ENCODE assay signal across 8 cellular contexts in the genomic region with DNA sequence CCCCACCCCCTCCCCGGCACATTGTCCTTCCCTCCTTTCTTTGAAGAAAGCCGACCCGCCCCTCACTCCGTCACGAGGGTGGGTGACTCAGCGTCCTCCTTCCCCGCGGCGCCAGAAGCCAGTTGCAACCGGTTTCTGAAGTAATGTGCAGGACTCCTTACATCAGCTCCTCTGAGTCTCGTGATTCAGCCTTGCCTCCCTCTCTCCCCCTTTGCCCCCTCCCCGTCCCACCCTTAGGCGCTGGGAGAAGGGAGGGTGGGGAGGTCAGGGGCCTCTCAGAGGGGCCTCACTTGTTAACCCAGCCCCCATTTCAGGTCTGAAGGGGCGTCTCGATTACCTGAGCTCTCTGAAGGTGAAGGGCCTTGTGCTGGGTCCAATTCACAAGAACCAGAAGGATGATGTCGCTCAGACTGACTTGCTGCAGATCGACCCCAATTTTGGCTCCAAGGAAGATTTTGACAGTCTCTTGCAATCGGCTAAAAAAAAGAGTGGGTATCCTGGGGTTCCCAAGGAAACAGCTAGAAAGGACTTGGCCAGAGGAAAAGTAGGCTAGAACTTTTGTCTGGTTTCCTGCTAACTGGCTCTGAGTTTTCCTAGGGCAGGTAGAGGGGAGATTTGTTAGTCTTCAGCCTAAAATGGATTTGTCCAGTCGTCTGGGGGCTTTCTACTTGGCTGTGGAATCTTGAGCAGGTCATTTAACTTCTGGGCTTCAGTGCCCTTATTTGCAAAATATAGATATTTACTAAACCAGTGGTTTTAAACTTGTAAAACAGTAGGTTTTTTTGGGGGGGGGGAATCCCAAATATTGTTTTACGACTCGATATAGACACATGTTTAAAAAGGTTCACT. TPM values are rescaled to one million over a fixed set of nuclear protein-coding genes. Genes with fewer than 3 reads are reported as not detected.
DNase-seq lines count a peak whose midpoint lies in the region; ATAC-seq and TF ChIP-seq lines count a peak whose summit lies in the region.

No MANE protein-coding gene starts in this region.

- H3K4me1 Mint-ChIP-seq in endothelial cell (ENCODE audit: unreplicated experiment), result peaks cover 58% of the 10 kb centered on the region

- peak; percentile 43 for ATAC-seq in HG03442 (IDR thresholded peaks at IDR 0.05; ENCODE audit: unreplicated experiment)

- DNase-seq in GM19240 (ENCODE audit: insufficient read length, low spot score) (peak; percentile 76), NOMO-1 (lab: John Stamatoyannopoulos, UW; ENCODE audit: unreplicated experiment in 2 of 2) (peak; percentile 94 to 95), endothelial cell (ENCODE audit: low spot score) (peak; percentile 81), mucosa of gallbladder (ENCODE audit: low spot score) (peak; percentile 96)
- DNase-seq in activated CD8-positive, alpha-beta memory T cell treated with anti-CD3 and anti-CD28 coated beads, Interleukin-2, amount 50 U/mL, for 1 hour (ENCODE audit: extremely low read depth), result peak; percentile 85
- DNase-seq in stimulated activated CD8-positive, alpha-beta memory T cell treated with anti-CD3 and anti-CD28 coated beads, Interleukin-4, amount 100 ng/mL, for 1 hour (ENCODE audit: low read depth in 2 of 2, low spot score in 1 of 2), result peak; percentile 88 to 92

- H3K9me3 Mint-ChIP-seq in endothelial cell (ENCODE audit: unreplicated experiment), result no peaks in the 10 kb centered on the region

- H3K4me3 Mint-ChIP-seq in endothelial cell (ENCODE audit: unreplicated experiment), result peak overlapping the region; percentile 100

- H3K27ac ChIP-seq in C4-2B, result peak overlapping the region; percentile 91

- TF ChIP-seq CTCF in C4-2B (conservative IDR thresholded peaks at IDR 0.05) (peak; percentile 62), endothelial cell (IDR thresholded peaks at IDR 0.05; ENCODE audit: unreplicated experiment) (no peak)

- H3K27ac Mint-ChIP-seq in endothelial cell (ENCODE audit: unreplicated experiment), result peak overlapping the region; percentile 99

- H3K27me3 Mint-ChIP-seq in endothelial cell (ENCODE audit: unreplicated experiment), result peaks cover 16% of the 10 kb centered on the region

- peaks cover 46% of the 10 kb centered on the region for H3K36me3 Mint-ChIP-seq in endothelial cell (ENCODE audit: low read depth, unreplicated experiment)

RNA-seq across cellular contexts. Expression of gene SLC3A2, which starts 1.1 kb away (rescaled TPM):
- total RNA-seq in endothelial cell (ENCODE audit: unreplicated experiment) (147 TPM), mucosa of gallbladder (104 TPM)

RNA-seq across cellular contexts. Expression of gene CHRM1, which starts 39.4 kb away (rescaled TPM):
- not detected for total RNA-seq in endothelial cell (ENCODE audit: unreplicated experiment)
- 0.09 TPM for total RNA-seq in mucosa of gallbladder

RNA-seq across cellular contexts. Expression of gene WDR74, which starts 42.4 kb away (rescaled TPM):
- total RNA-seq in endothelial cell (ENCODE audit: unreplicated experiment) (42.2 TPM), mucosa of gallbladder (31.6 TPM)

RNA-seq across cellular contexts. Expression of gene TEX54, which starts 49.2 kb away (rescaled TPM):
- total RNA-seq in endothelial cell (ENCODE audit: unreplicated experiment) (not detected), mucosa of gallbladder (not detected)

RNA-seq across cellular contexts. Expression of gene STX5, which starts 50.0 kb away (rescaled TPM):
- total RNA-seq in endothelial cell (ENCODE audit: unreplicated experiment) (37.9 TPM), mucosa of gallbladder (48.8 TPM)

Comparison
In these comparisons a context has a peak if more than half of its experiments do, and no peak if none do; other contexts are left out.
1. Peak in every context shown above with its lines: DNase-seq, ATAC-seq and H3K27ac ChIP-seq.